Comparison of ENCODE assay signal across 29 cellular contexts in genomic region chr17:80428796-80429195, GRCh38. TPM values are rescaled to one million over a fixed set of nuclear protein-coding genes. Genes with fewer than 3 reads are reported as not detected.
"Had no signal": no experiment of that assay in that cellular context is flagged by ENCODE, and none has a peak within 500 bp of the region (broad histone marks: within the 10 kb centered on the region; RNA-seq: fewer than 3 reads in every experiment).

No MANE protein-coding gene starts in this region.

- H3K27ac ChIP-seq: coronary artery, gastroesophageal sphincter, heart left ventricle, hepatocyte, left ventricle myocardium inferior, lower lobe of right lung, parathyroid adenoma, right lobe of liver, testis, tibial artery had no signal

- DNase-seq: dermis blood vessel endothelial cell; effector memory CD4-positive, alpha-beta T cell; erythroblast; foreskin fibroblast; left colon; left ventricle myocardium inferior; naive thymus-derived CD8-positive, alpha-beta T cell; nephron progenitor cell; small intestine; stimulated activated CD4-positive, alpha-beta T cell treated with anti-CD3 and anti-CD28 coated beads, Interleukin-12 subunit alpha, Interleukin-12 subunit beta, amount 100 ng/mL, for 4 hours; stimulated activated CD4-positive, alpha-beta T cell treated with anti-CD3 and anti-CD28 coated beads, Interleukin-1b, Interleukin-23, amount 100 ng/mL, for 48 hours; stimulated activated CD4-positive, alpha-beta T cell treated with anti-CD3 and anti-CD28 coated beads, Interleukin-4, amount 100 ng/mL, for 1 hour; stimulated activated CD8-positive, alpha-beta memory T cell treated with anti-CD3 and anti-CD28 coated beads, Interleukin-4, amount 100 ng/mL, for 48 hours; stimulated activated naive CD4-positive, alpha-beta T cell treated with Interleukin-2 at 50 U/mL for 16 hours; substantia nigra; testis had no signal

- H3K27me3 Mint-ChIP-seq: naive thymus-derived CD8-positive, alpha-beta T cell; progenitor cell of endocrine pancreas; type B pancreatic cell had no signal

- H3K9me3 Mint-ChIP-seq: naive thymus-derived CD8-positive, alpha-beta T cell; nephron progenitor cell; type B pancreatic cell had no signal

- H3K27me3 ChIP-seq: gastroesophageal sphincter, heart left ventricle, hepatocyte, right lobe of liver, testis, tibial artery had no signal

- ATAC-seq: gastroesophageal sphincter; heart left ventricle; left colon; lower lobe of right lung; naive thymus-derived CD8-positive, alpha-beta T cell; right lobe of liver had no signal

- H3K36me3 Mint-ChIP-seq: naive thymus-derived CD8-positive, alpha-beta T cell; type B pancreatic cell had no signal

- H3K4me3 ChIP-seq: coronary artery, gastroesophageal sphincter, heart left ventricle, hepatocyte, left ventricle myocardium inferior, lower lobe of right lung, right lobe of liver, testis, tibial artery had no signal

- H3K9me3 ChIP-seq: gastroesophageal sphincter, heart left ventricle, left ventricle myocardium inferior, lower lobe of right lung, right lobe of liver, testis, tibial artery had no signal

- H3K4me1 ChIP-seq: parathyroid adenoma, right lobe of liver, testis had no signal

- H3K4me1 Mint-ChIP-seq: nephron progenitor cell had no signal

- H3K36me3 ChIP-seq: left ventricle myocardium inferior, right lobe of liver had no signal

- H3K27ac Mint-ChIP-seq: naive thymus-derived CD8-positive, alpha-beta T cell; nephron progenitor cell; progenitor cell of endocrine pancreas; type B pancreatic cell had no signal

- H3K9ac ChIP-seq: parathyroid adenoma had no signal

- FAIRE-seq: endothelial cell of umbilical vein, small intestine had no signal

- H3K4me3 Mint-ChIP-seq: naive thymus-derived CD8-positive, alpha-beta T cell; nephron progenitor cell; type B pancreatic cell had no signal

RNA-seq across cellular contexts. Expression of gene NPTX1, which starts 47.6 kb away (rescaled TPM):
- total RNA-seq: endothelial cell of umbilical vein; kidney epithelial cell; left ventricle myocardium inferior; mesenteric fat pad; naive thymus-derived CD8-positive, alpha-beta T cell; progenitor cell of endocrine pancreas had no signal
- polyA plus RNA-seq: naive thymus-derived CD8-positive, alpha-beta T cell had no signal
